In the genomic region with DNA sequence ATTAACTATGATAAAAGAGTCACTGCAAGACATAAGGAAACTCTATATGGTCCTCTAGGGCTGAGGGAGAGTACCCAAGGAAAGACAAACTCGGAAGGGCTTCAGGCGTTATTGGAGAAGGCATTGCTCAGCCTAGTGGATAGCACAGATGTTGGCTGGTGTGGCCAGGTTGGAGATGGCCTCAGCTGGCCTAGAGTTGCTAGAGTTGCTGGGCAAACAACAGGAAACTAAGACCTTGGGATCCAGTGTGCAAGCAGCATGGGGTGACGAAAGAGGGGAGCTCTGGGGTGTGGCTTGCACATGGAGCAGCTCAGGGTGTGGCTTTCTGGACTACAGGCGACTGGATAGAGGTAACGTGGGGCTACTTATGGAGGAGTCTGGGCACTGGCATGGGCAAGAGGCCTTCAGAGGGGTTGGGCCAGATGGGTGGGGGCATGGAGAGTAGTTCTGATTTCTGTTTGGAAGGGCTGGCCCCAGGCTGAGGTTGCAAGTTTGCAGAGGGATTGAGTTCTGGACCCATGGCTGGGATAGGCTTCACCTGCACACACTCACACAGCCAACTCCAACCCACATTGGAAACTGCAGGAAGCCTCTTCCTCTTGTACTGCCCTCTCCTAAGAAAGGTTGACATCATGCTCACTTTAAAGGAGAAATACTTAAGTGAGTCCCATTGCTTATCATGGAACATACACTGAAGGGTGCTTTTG, we compare ENCODE assay signal across 1 cellular context.
TF ChIP-seq lines count a peak whose summit lies in the region.

No MANE protein-coding gene starts in this region.

TF ChIP-seq in HepG2, 621 proteins besides CTCF, POLR2A, EP300 and RAD21 (continued from another document and continues in another):
- TF ChIP-seq, protein P1, sequence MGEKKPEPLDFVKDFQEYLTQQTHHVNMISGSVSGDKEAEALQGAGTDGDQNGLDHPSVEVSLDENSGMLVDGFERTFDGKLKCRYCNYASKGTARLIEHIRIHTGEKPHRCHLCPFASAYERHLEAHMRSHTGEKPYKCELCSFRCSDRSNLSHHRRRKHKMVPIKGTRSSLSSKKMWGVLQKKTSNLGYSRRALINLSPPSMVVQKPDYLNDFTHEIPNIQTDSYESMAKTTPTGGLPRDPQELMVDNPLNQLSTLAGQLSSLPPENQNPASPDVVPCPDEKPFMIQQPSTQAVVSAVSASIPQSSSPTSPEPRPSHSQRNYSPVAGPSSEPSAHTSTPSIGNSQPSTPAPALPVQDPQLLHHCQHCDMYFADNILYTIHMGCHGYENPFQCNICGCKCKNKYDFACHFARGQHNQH (CRISPR knock-in tag; IDR thresholded peaks at IDR 0.05) = 0 out of 2 replicates have a peak, but pooled peaks have one; percentile 48
- peak; percentile 51; the same call in 1 of the 2 replicates for TF ChIP-seq SP5 (CRISPR knock-in tag; IDR thresholded peaks at IDR 0.05; ENCODE audit: borderline replicate concordance, low read depth)
- TF ChIP-seq, protein P2, sequence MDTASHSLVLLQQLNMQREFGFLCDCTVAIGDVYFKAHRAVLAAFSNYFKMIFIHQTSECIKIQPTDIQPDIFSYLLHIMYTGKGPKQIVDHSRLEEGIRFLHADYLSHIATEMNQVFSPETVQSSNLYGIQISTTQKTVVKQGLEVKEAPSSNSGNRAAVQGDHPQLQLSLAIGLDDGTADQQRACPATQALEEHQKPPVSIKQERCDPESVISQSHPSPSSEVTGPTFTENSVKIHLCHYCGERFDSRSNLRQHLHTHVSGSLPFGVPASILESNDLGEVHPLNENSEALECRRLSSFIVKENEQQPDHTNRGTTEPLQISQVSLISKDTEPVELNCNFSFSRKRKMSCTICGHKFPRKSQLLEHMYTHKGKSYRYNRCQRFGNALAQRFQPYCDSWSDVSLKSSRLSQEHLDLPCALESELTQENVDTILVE (CRISPR knock-in tag; IDR thresholded peaks at IDR 0.05) = 0 out of 2 replicates have a peak, but pooled peaks have one; percentile 36
- no peak for TF ChIP-seq XBP1 (CRISPR knock-in tag; IDR thresholded peaks at IDR 0.05)
- no peak for TF ChIP-seq SMAD1 (CRISPR knock-in tag; IDR thresholded peaks at IDR 0.05; ENCODE audit: borderline replicate concordance, low read depth)
- TF ChIP-seq, protein P3, sequence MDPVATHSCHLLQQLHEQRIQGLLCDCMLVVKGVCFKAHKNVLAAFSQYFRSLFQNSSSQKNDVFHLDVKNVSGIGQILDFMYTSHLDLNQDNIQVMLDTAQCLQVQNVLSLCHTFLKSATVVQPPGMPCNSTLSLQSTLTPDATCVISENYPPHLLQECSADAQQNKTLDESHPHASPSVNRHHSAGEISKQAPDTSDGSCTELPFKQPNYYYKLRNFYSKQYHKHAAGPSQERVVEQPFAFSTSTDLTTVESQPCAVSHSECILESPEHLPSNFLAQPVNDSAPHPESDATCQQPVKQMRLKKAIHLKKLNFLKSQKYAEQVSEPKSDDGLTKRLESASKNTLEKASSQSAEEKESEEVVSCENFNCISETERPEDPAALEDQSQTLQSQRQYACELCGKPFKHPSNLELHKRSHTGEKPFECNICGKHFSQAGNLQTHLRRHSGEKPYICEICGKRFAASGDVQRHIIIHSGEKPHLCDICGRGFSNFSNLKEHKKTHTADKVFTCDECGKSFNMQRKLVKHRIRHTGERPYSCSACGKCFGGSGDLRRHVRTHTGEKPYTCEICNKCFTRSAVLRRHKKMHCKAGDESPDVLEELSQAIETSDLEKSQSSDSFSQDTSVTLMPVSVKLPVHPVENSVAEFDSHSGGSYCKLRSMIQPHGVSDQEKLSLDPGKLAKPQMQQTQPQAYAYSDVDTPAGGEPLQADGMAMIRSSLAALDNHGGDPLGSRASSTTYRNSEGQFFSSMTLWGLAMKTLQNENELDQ (CRISPR knock-in tag; IDR thresholded peaks at IDR 0.05; ENCODE audit: borderline replicate concordance) = no peak
- no peak for TF ChIP-seq XRCC5 (optimal IDR thresholded peaks at IDR 0.05; ENCODE audit: low read length)
- no peak for TF ChIP-seq HCFC1 (IDR thresholded peaks at IDR 0.05; ENCODE audit: low read depth, low read length)
- 0 out of 2 replicates have a peak, but pooled peaks have one; percentile 85 for TF ChIP-seq ZNF547 (CRISPR knock-in tag; IDR thresholded peaks at IDR 0.05)
- TF ChIP-seq ONECUT2 (CRISPR knock-in tag; IDR thresholded peaks at IDR 0.05) = no peak
- TF ChIP-seq MATR3 (CRISPR knock-in tag; IDR thresholded peaks at IDR 0.05) = no peak
- no peak; the same call in 1 of the 2 replicates for TF ChIP-seq ZNF589 (CRISPR knock-in tag; conservative IDR thresholded peaks at IDR 0.05)
- TF ChIP-seq RNF2 (conservative IDR thresholded peaks at IDR 0.05; ENCODE audit: low read depth) = no peak
- no peak for TF ChIP-seq DMAP1 (CRISPR knock-in tag; IDR thresholded peaks at IDR 0.05)
- TF ChIP-seq, protein P4, sequence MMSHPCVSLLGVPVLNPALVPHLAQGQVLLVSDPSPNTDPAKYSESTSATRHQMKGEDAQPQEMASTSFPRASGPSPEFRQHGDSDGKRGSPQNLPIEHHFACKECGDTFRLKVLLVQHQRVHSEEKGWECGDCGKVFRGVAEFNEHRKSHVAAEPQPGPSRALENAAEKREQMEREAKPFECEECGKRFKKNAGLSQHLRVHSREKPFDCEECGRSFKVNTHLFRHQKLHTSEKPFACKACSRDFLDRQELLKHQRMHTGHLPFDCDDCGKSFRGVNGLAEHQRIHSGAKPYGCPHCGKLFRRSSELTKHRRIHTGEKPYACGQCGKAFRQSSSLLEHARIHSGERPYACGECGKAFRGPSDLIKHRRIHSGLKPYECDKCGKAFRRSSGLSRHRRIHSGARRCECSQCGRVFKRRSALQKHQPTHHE (CRISPR knock-in tag; IDR thresholded peaks at IDR 0.05; ENCODE audit: borderline replicate concordance) = no peak
- TF ChIP-seq, protein P5, sequence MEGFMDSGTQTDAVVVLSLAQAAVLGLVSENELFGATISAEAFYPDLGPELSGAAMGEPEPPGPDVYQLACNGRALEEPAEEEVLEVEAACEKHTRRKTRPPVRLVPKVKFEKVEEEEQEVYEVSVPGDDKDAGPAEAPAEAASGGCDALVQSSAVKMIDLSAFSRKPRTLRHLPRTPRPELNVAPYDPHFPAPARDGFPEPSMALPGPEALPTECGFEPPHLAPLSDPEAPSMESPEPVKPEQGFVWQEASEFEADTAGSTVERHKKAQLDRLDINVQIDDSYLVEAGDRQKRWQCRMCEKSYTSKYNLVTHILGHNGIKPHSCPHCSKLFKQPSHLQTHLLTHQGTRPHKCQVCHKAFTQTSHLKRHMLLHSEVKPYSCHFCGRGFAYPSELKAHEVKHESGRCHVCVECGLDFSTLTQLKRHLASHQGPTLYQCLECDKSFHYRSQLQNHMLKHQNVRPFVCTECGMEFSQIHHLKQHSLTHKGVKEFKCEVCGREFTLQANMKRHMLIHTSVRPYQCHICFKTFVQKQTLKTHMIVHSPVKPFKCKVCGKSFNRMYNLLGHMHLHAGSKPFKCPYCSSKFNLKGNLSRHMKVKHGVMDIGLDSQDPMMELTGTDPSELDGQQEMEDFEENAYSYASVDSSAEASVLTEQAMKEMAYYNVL (CRISPR knock-in tag; IDR thresholded peaks at IDR 0.05; ENCODE audit: borderline replicate concordance) = no peak
- no peak for TF ChIP-seq SMARCE1 (IDR thresholded peaks at IDR 0.05; ENCODE audit: borderline replicate concordance)
- TF ChIP-seq SPEN (CRISPR knock-in tag; IDR thresholded peaks at IDR 0.05; ENCODE audit: low read depth) = 0 out of 2 replicates have a peak, but pooled peaks have one; percentile 32
- TF ChIP-seq RBFOX2 (IDR thresholded peaks at IDR 0.05; ENCODE audit: low read depth, low read length) = peak; percentile 79
- TF ChIP-seq, protein P6, sequence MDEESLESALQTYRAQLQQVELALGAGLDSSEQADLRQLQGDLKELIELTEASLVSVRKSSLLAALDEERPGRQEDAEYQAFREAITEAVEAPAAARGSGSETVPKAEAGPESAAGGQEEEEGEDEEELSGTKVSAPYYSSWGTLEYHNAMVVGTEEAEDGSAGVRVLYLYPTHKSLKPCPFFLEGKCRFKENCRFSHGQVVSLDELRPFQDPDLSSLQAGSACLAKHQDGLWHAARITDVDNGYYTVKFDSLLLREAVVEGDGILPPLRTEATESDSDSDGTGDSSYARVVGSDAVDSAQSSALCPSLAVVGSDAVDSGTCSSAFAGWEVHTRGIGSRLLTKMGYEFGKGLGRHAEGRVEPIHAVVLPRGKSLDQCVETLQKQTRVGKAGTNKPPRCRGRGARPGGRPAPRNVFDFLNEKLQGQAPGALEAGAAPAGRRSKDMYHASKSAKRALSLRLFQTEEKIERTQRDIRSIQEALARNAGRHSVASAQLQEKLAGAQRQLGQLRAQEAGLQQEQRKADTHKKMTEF (CRISPR knock-in tag; IDR thresholded peaks at IDR 0.05) = no peak; the same call in 1 of the 2 replicates
- no peak for TF ChIP-seq STAG1 (CRISPR knock-in tag; IDR thresholded peaks at IDR 0.05)
- no peak for TF ChIP-seq ZNF33B (CRISPR knock-in tag; IDR thresholded peaks at IDR 0.05)
- no peak for TF ChIP-seq YEATS4 (CRISPR knock-in tag; IDR thresholded peaks at IDR 0.05; ENCODE audit: borderline replicate concordance)
- TF ChIP-seq, protein P7, sequence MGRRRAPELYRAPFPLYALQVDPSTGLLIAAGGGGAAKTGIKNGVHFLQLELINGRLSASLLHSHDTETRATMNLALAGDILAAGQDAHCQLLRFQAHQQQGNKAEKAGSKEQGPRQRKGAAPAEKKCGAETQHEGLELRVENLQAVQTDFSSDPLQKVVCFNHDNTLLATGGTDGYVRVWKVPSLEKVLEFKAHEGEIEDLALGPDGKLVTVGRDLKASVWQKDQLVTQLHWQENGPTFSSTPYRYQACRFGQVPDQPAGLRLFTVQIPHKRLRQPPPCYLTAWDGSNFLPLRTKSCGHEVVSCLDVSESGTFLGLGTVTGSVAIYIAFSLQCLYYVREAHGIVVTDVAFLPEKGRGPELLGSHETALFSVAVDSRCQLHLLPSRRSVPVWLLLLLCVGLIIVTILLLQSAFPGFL (CRISPR knock-in tag; IDR thresholded peaks at IDR 0.05) = no peak
- peak; percentile 36; the same call in 1 of the 2 replicates for TF ChIP-seq TBX2 (CRISPR knock-in tag; IDR thresholded peaks at IDR 0.05; ENCODE audit: borderline replicate concordance)
- TF ChIP-seq ZNF780A (CRISPR knock-in tag; IDR thresholded peaks at IDR 0.05) = 0 out of 2 replicates have a peak, but pooled peaks have one; percentile 58
- TF ChIP-seq RBAK (CRISPR knock-in tag; IDR thresholded peaks at IDR 0.05) = no peak
- TF ChIP-seq, protein P8, sequence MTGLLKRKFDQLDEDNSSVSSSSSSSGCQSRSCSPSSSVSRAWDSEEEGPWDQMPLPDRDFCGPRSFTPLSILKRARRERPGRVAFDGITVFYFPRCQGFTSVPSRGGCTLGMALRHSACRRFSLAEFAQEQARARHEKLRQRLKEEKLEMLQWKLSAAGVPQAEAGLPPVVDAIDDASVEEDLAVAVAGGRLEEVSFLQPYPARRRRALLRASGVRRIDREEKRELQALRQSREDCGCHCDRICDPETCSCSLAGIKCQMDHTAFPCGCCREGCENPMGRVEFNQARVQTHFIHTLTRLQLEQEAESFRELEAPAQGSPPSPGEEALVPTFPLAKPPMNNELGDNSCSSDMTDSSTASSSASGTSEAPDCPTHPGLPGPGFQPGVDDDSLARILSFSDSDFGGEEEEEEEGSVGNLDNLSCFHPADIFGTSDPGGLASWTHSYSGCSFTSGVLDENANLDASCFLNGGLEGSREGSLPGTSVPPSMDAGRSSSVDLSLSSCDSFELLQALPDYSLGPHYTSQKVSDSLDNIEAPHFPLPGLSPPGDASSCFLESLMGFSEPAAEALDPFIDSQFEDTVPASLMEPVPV (CRISPR knock-in tag; IDR thresholded peaks at IDR 0.05) = peak; percentile 80; the same call in 1 of the 2 replicates
- peak; percentile 41; the same call in 1 of the 2 replicates for TF ChIP-seq ZNF614 (CRISPR knock-in tag; IDR thresholded peaks at IDR 0.05; ENCODE audit: borderline replicate concordance)
- peak; percentile 30; the same call in 1 of the 2 replicates for TF ChIP-seq SOX5 (CRISPR knock-in tag; IDR thresholded peaks at IDR 0.05; ENCODE audit: borderline replicate concordance)
- TF ChIP-seq ZNF253 (CRISPR knock-in tag; IDR thresholded peaks at IDR 0.05; ENCODE audit: borderline replicate concordance) = peak; percentile 87; the same call in 1 of the 2 replicates
- TF ChIP-seq, protein P9, sequence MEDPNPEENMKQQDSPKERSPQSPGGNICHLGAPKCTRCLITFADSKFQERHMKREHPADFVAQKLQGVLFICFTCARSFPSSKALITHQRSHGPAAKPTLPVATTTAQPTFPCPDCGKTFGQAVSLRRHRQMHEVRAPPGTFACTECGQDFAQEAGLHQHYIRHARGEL (CRISPR knock-in tag; IDR thresholded peaks at IDR 0.05) = no peak
- TF ChIP-seq, protein P10, sequence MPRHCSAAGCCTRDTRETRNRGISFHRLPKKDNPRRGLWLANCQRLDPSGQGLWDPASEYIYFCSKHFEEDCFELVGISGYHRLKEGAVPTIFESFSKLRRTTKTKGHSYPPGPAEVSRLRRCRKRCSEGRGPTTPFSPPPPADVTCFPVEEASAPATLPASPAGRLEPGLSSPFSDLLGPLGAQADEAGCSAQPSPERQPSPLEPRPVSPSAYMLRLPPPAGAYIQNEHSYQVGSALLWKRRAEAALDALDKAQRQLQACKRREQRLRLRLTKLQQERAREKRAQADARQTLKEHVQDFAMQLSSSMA (CRISPR knock-in tag; IDR thresholded peaks at IDR 0.05) = no peak
- TF ChIP-seq TEAD2 (CRISPR knock-in tag; IDR thresholded peaks at IDR 0.05) = 0 out of 2 replicates have a peak, but pooled peaks have one; percentile 46
- no peak for TF ChIP-seq PRPF4 (IDR thresholded peaks at IDR 0.05; ENCODE audit: low read depth, low read length, poor library complexity, severe bottlenecking)
- no peak for TF ChIP-seq CREB1 (IDR thresholded peaks at IDR 0.05)
- TF ChIP-seq CREB1 (CRISPR knock-in tag; IDR thresholded peaks at IDR 0.05) = 0 out of 2 replicates have a peak, but pooled peaks have one; percentile 8
- TF ChIP-seq MTF1 (CRISPR knock-in tag; IDR thresholded peaks at IDR 0.05) = no peak
- no peak for TF ChIP-seq MEIS1 (CRISPR knock-in tag; IDR thresholded peaks at IDR 0.05; ENCODE audit: borderline replicate concordance)
- TF ChIP-seq, protein P11, sequence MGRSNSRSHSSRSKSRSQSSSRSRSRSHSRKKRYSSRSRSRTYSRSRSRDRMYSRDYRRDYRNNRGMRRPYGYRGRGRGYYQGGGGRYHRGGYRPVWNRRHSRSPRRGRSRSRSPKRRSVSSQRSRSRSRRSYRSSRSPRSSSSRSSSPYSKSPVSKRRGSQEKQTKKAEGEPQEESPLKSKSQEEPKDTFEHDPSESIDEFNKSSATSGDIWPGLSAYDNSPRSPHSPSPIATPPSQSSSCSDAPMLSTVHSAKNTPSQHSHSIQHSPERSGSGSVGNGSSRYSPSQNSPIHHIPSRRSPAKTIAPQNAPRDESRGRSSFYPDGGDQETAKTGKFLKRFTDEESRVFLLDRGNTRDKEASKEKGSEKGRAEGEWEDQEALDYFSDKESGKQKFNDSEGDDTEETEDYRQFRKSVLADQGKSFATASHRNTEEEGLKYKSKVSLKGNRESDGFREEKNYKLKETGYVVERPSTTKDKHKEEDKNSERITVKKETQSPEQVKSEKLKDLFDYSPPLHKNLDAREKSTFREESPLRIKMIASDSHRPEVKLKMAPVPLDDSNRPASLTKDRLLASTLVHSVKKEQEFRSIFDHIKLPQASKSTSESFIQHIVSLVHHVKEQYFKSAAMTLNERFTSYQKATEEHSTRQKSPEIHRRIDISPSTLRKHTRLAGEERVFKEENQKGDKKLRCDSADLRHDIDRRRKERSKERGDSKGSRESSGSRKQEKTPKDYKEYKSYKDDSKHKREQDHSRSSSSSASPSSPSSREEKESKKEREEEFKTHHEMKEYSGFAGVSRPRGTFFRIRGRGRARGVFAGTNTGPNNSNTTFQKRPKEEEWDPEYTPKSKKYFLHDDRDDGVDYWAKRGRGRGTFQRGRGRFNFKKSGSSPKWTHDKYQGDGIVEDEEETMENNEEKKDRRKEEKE (IDR thresholded peaks at IDR 0.05) = no peak
- TF ChIP-seq NFATC3 (CRISPR knock-in tag; IDR thresholded peaks at IDR 0.05) = no peak
